15 cellular contexts compared by ENCODE assay signal in the genomic region with DNA sequence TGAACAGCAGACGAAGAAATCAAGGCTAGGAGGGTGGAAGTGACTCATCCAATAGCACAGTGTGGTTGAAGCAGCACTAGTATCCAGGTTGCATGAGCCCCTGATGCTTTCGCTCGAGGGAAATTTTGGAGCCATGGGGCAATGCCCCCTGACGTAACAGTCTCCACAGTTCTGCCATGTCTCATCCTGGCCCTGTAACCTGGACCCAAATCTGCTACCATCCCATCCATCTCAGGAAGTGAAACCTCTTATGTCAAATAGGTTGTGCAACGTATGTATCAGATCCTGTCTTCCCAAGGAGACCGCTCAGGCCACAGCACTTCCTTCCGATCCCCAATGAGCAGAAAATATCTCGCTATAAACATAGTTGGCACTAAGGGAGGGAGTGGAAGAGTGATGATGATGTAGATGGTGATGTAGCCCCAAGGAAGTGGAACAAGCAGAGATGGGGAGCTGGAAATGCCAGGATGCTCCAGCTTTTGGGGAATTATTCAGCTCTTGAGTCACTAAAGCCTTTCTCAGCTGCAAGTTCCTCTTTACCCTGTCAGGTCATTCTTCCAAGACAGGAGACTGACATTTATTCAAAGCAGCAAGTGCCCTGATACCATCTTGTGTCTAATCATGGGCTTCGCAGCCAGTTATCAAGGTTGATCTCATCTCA. TPM values are rescaled to one million over a fixed set of nuclear protein-coding genes. Genes with fewer than 3 reads are reported as not detected.
DNase-seq lines count a peak whose midpoint lies in the region; ATAC-seq, FAIRE-seq and TF ChIP-seq lines count a peak whose summit lies in the region.
"Had no signal": no experiment of that assay in that cellular context is flagged by ENCODE, and none has a peak within 500 bp of the region (broad histone marks: within the 10 kb centered on the region; RNA-seq: fewer than 3 reads in every experiment).

No MANE protein-coding gene starts in this region.

- no peaks in the 10 kb centered on the region for H3K36me3 Mint-ChIP-seq in naive B cell
- H3K36me3 Mint-ChIP-seq: WTC11 had no signal

- no peak for FAIRE-seq in bronchial epithelial cell (lab: Jason Lieb, UNC)
- FAIRE-seq: G401.6 had no signal

- no peaks in the 10 kb centered on the region for H3K36me3 ChIP-seq in bronchial epithelial cell (ENCODE audit: control insufficient read depth, insufficient read depth, low read length)
- H3K36me3 ChIP-seq: stomach had no signal

- H3K27me3 Mint-ChIP-seq in naive B cell: no peaks in the 10 kb centered on the region

- peaks cover 56 to 79% (median 61%) of the 10 kb centered on the region in 3 donors for H3K4me1 Mint-ChIP-seq in naive B cell

- no peaks in the 10 kb centered on the region for H3K27me3 ChIP-seq in bronchial epithelial cell (ENCODE audit: control insufficient read depth, insufficient read depth, low read length)

- no peak overlapping the region for H3K4me3 ChIP-seq in bronchial epithelial cell (ENCODE audit: low read depth, low read length)
- no peak overlapping the region for H3K4me3 ChIP-seq in foreskin fibroblast (ENCODE audit: low read depth in 1 of 2, low read length in 2 of 2)
- H3K4me3 ChIP-seq: stomach had no signal

- no peaks in the 10 kb centered on the region for H3K9me3 Mint-ChIP-seq in naive B cell
- H3K9me3 Mint-ChIP-seq: WTC11 had no signal

- POLR2A ChIA-PET in HEK293T (lab: Yijun Ruan, JAX): no interaction called here

- peak overlapping the region in 3 of 8 donors; percentile 7 to 81 (median 16) for H3K4me3 Mint-ChIP-seq in naive B cell
- H3K4me3 Mint-ChIP-seq: WTC11 had no signal

- CTCF ChIA-PET in HEK293T (lab: Yijun Ruan, JAX): interaction anchor here (1.2 kb wide), 1 partner anchor 45 kb away, joined by 3 read pairs; no protein-coding TSS in a partner anchor

- DNase-seq in EH (ENCODE audit: low read depth) (peak; percentile 25), NOMO-1 (lab: John Stamatoyannopoulos, UW; ENCODE audit: unreplicated experiment in 2 of 2) (peak; percentile 76 to 88), bronchial epithelial cell (ENCODE audit: low read depth) (peak; percentile 62), naive B cell (no peak), HEK293T (ENCODE audit: extremely low spot score) (no peak), ACHN (no peak), foreskin fibroblast (no peak)
- no peak for DNase-seq in stimulated activated CD4-positive, alpha-beta T cell treated with anti-CD3 and anti-CD28 coated beads, Interleukin-4, amount 100 ng/mL, for 4 hours
- DNase-seq: activated CD8-positive, alpha-beta memory T cell treated with anti-CD3 and anti-CD28 coated beads, Interleukin-2, amount 50 U/mL, for 4 hours; NCI-H1694 treated with DMSO at 0.1 percent for 48 hours; NCI-H69; SHP77 treated with DMSO at 0.1 percent for 48 hours; stomach had no signal

- no peak for TF ChIP-seq CTCF in bronchial epithelial cell (IDR thresholded peaks at IDR 0.05; ENCODE audit: insufficient read depth, low read length, severe bottlenecking)
- no peak for TF ChIP-seq CTCF in foreskin fibroblast (IDR thresholded peaks at IDR 0.05; ENCODE audit: low read depth, low read length)

- in situ Hi-C loops in ACHN (cut with HindIII; ENCODE audit: low pct_ligation_motif_present, low pct_unique_long_range_greater_than_20kb, low sequenced_read_pairs): no loop called here

- H3K27ac Mint-ChIP-seq in naive B cell: peak overlapping the region in 3 of 6 donors; percentile 47 to 88 (median 61)
- H3K27ac Mint-ChIP-seq: WTC11 had no signal

- peak; percentile 20 to 45 for ATAC-seq in naive B cell (ENCODE audit: low read depth in 2 of 2)
- ATAC-seq: WTC11 had no signal

TF ChIP-seq in HEK293T, 16 proteins besides CTCF, POLR2A, EP300 and RAD21:
- no peak for TF ChIP-seq FOXA1 (IDR thresholded peaks at IDR 0.05)
- TF ChIP-seq TARDBP (IDR thresholded peaks at IDR 0.05): no peak

RNA-seq across cellular contexts. Expression of a gene that starts 3.0 kb away (rescaled TPM):
- total RNA-seq in bronchial epithelial cell: 22.6 and 41.0 TPM in 2 replicates
- under 1 TPM in 2 of 6 donors, not detected in 4; 0.35 to 0.37 TPM for polyA plus RNA-seq in naive B cell (ENCODE audit: low read depth in 6 of 6)
- total RNA-seq: WTC11 had no signal

RNA-seq across cellular contexts. Expression of a gene that starts 55.2 kb away (rescaled TPM):
- total RNA-seq in bronchial epithelial cell: 53.5 and 82.7 TPM in 2 replicates
- not detected for polyA plus RNA-seq in naive B cell (ENCODE audit: low read depth in 6 of 6)
- total RNA-seq: stomach had no signal

Comparison
In these comparisons a context has a peak if more than half of its experiments do, and no peak if none do; other contexts are left out.
1. DNase-seq: peak in EH (single experiment), NOMO-1 (2 of 2) and bronchial epithelial cell (single experiment); none in naive B cell (single experiment), stimulated activated CD4-positive, alpha-beta T cell treated with anti-CD3 and anti-CD28 coated beads, Interleukin-4, amount 100 ng/mL, for 4 hours (0 of 2), HEK293T (single experiment), ACHN (single experiment) and foreskin fibroblast (0 of 2).